ENCODE assay signal across 9 cellular contexts in the genomic region with DNA sequence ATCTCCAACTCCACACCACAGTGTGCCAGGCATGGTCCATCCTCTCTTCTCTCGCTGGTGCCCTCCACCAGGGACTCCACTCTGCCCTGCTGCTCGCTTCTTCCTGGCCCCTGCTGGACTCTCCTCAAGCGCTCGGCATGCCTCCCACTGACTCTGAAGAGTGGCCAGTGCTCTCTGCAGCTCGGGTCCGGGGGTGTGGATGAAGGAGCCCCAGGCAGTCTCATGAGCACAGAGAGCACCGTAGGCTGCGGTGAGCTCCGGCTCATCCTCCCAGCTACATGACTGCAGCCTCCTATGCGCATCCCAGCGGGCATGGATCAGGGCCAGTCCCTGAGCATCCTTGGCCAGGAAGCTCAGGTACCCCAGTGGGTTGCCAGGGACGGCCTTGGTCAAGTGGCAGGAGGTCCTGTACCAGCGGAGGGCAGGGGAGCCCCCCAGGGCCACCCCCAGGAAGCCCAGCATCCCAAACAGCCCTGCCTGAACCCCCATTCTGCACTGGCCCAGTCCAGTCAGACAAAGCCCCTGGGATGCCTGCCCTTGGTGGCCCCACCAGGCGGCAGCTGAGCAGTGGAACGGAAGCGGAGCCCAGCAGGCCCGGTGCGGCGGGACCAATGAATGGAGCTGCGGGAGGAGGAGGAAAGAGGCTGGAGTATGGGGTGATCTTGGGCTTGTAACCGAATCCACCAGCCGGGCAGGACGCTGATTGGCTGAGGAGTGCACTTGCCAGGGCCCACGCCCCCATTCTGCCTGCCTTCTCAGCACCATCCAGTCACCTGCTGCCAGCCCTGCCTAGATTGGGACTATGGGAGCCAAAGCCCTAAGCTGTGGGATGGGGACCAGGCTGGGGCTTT. TPM values are rescaled to one million over a fixed set of nuclear protein-coding genes. Genes with fewer than 3 reads are reported as not detected.
DNase-seq lines count a peak whose midpoint lies in the region; FAIRE-seq and TF ChIP-seq lines count a peak whose summit lies in the region.
"Had no signal": no experiment of that assay in that cellular context is flagged by ENCODE, and none has a peak within 500 bp of the region (broad histone marks: within the 10 kb centered on the region; RNA-seq: fewer than 3 reads in every experiment).

A gene with protein sequence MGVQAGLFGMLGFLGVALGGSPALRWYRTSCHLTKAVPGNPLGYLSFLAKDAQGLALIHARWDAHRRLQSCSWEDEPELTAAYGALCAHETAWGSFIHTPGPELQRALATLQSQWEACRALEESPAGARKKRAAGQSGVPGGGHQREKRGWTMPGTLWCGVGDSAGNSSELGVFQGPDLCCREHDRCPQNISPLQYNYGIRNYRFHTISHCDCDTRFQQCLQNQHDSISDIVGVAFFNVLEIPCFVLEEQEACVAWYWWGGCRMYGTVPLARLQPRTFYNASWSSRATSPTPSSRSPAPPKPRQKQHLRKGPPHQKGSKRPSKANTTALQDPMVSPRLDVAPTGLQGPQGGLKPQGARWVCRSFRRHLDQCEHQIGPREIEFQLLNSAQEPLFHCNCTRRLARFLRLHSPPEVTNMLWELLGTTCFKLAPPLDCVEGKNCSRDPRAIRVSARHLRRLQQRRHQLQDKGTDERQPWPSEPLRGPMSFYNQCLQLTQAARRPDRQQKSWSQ (minus strand): TSS at position 643 of the 851 bp plus-strand sequence. CDS start 154 bp downstream, at position 489.

- H3K4me3 ChIP-seq in AG04449 (ENCODE audit: low read depth, low read length) = no peak within 1 kb of the TSS
- H3K4me3 ChIP-seq in HUES6 (ENCODE audit: low read depth, low read length) = peak within 1 kb of the TSS; percentile 50
- H3K4me3 ChIP-seq in astrocyte (ENCODE audit: insufficient read depth, low read depth, low read length) = no peak within 1 kb of the TSS

- peak within 1 kb of the TSS; percentile 5 for H3K9ac ChIP-seq in HUES6 (ENCODE audit: low read length)
- no peak within 1 kb of the TSS for H3K9ac ChIP-seq in astrocyte (ENCODE audit: low read length)

- POLR2A ChIA-PET in AG04449 (lab: Yijun Ruan, JAX) = no interaction called here

- peaks cover 30% of the 10 kb centered on the region for H3K36me3 ChIP-seq in HUES6 (ENCODE audit: control insufficient read depth, insufficient read depth, low read length)
- no peaks in the 10 kb centered on the region for H3K36me3 ChIP-seq in astrocyte (ENCODE audit: insufficient read depth, low read length)

- DNase-seq in AG04449 (ENCODE audit: low read depth, low spot score) (no peak), astrocyte (ENCODE audit: low read depth) (peak; percentile 58), iPS-NIHi11 (ENCODE audit: low spot score) (peak; percentile 100), mesothelial cell of epicardium (ENCODE audit: low spot score in 2 of 2, unreplicated experiment in 2 of 2) (no peak), SW480 (ENCODE audit: low spot score) (no peak)
- no peak for DNase-seq in activated CD4-positive, alpha-beta T cell treated with anti-CD3 and anti-CD28 coated beads, Interleukin-2, amount 50 U/mL, for 4 hours
- DNase-seq in activated naive CD4-positive, alpha-beta T cell treated with Interleukin-2 at 50 U/mL for 16 hours = no peak

- TF ChIP-seq CTCF in AG04449 (IDR thresholded peaks at IDR 0.05; ENCODE audit: insufficient read depth, low read length, missing control alignments) (peak; percentile 17), astrocyte (IDR thresholded peaks at IDR 0.05; ENCODE audit: insufficient read depth, low read depth, low read length) (no peak), mesothelial cell of epicardium (IDR thresholded peaks at IDR 0.05; ENCODE audit: unreplicated experiment) (no peak)

- H3K9me3 ChIP-seq in HUES6 (ENCODE audit: control insufficient read depth, insufficient read depth, low read depth, low read length) (peaks cover 6% of the 10 kb centered on the region; the same call in 1 of the 2 replicates), astrocyte (ENCODE audit: insufficient read depth, low read depth, low read length) (no peaks in the 10 kb centered on the region)

- no peak within 1 kb of the TSS for H3K4me2 ChIP-seq in astrocyte (ENCODE audit: low read length)

- H3K4me1 Mint-ChIP-seq in astrocyte (ENCODE audit: low read depth, unreplicated experiment) (no peaks in the 10 kb centered on the region), mesothelial cell of epicardium (no peaks in the 10 kb centered on the region)

- no peaks in the 10 kb centered on the region for H4K20me1 ChIP-seq in astrocyte (ENCODE audit: insufficient read depth, low read length)

- H2AFZ ChIP-seq in astrocyte (ENCODE audit: low read depth, low read length) = peak within 1 kb of the TSS; percentile 5

- H3K4me3 Mint-ChIP-seq in astrocyte (ENCODE audit: unreplicated experiment) = no peak within 1 kb of the TSS
- no peak within 1 kb of the TSS for H3K4me3 Mint-ChIP-seq in mesothelial cell of epicardium

- H3K4me1 ChIP-seq in HUES6 (ENCODE audit: control insufficient read depth, insufficient read depth, low read length) (peaks cover 20% of the 10 kb centered on the region), astrocyte (ENCODE audit: insufficient read depth, low read length) (peaks cover 3% of the 10 kb centered on the region)

- no peaks in the 10 kb centered on the region for H3K79me2 ChIP-seq in astrocyte (ENCODE audit: insufficient read depth, low read length)

- H3K27ac Mint-ChIP-seq in astrocyte (ENCODE audit: unreplicated experiment) = no peak within 1 kb of the TSS
- H3K27ac Mint-ChIP-seq in mesothelial cell of epicardium = no peak within 1 kb of the TSS

- no peak for FAIRE-seq in astrocyte (lab: Jason Lieb, UNC)

- CTCF ChIA-PET in AG04449 (lab: Yijun Ruan, JAX) = interaction anchor here (1.0 to 3.5 kb wide), 5 partner anchors 9 to 33 kb away, joined by 3 to 21 read pairs (median 6); a partner anchor contains a TSS

- H3K9me3 Mint-ChIP-seq in astrocyte (ENCODE audit: unreplicated experiment) (peaks cover 9% of the 10 kb centered on the region), mesothelial cell of epicardium (peaks cover 2% of the 10 kb centered on the region)

- H3K36me3 Mint-ChIP-seq in astrocyte (ENCODE audit: low read depth, unreplicated experiment) (no peaks in the 10 kb centered on the region), mesothelial cell of epicardium (no peaks in the 10 kb centered on the region)

- H3K27me3 Mint-ChIP-seq in astrocyte (ENCODE audit: low read depth, unreplicated experiment) (peaks cover 46% of the 10 kb centered on the region), mesothelial cell of epicardium (ENCODE audit: low read depth) (peaks cover 25% of the 10 kb centered on the region)

- H3K27me3 ChIP-seq in HUES6 (ENCODE audit: control insufficient read depth, insufficient read depth, low read length) (peaks cover 3% of the 10 kb centered on the region; the same call in 1 of the 2 replicates), astrocyte (ENCODE audit: insufficient read depth, low read length) (peaks cover 7% of the 10 kb centered on the region)

- no peak within 1 kb of the TSS; the same call in 1 of the 2 replicates for H3K27ac ChIP-seq in HUES6 (ENCODE audit: low read depth, low read length)
- no peak within 1 kb of the TSS for H3K27ac ChIP-seq in astrocyte (ENCODE audit: low read depth, low read length)
- H3K27ac ChIP-seq: epithelial cell of prostate had no signal

RNA-seq across cellular contexts. Expression of the gene that starts here (rescaled TPM):
- total RNA-seq in astrocyte (not detected in 2 replicates), mesothelial cell of epicardium (0.11 to 0.29 TPM (median 0.20 TPM) in 3 replicates)

Comparison
In these comparisons a context has a peak if more than half of its experiments do, and no peak if none do; other contexts are left out.
1. Peak in DNase-seq in astrocyte; RNA of the gene not detected or under 1 TPM.